8 cellular contexts compared by ENCODE assay signal in the genomic region with DNA sequence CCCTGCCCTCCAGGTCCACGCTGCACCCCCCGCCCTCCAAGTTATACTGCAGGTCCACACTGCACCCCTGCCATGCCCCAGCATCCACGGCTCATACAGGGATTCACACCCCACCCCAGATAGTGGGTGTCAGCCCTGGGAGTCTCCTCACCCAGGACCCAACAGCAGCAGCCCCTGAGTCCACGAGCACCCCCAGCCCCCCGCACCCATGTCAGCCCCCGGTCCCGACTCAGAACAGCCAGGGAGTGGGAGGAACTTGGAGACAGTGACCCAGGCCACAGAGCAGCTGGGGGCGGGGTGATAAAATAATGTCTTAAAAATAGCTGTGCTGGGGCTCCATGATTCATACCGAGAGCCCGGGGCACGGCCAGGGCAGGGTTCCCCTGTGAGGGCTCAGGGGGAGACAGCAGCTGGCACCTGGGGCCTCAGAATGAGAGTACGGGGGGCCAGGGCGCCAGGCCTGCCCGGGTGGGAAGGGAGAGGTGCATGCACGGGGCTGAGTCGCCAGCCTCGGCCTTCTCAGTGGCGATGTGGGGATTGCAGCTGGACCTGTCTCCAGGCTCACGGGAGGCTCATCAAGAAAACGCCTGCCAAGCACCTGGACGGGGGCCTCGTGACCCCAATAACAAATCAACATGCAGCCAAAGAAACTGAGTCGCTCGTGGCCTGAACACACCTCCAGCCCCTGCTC. TPM values are rescaled to one million over a fixed set of nuclear protein-coding genes. Genes with fewer than 3 reads are reported as not detected.
DNase-seq lines count a peak whose midpoint lies in the region; ATAC-seq and TF ChIP-seq lines count a peak whose summit lies in the region.

No MANE protein-coding gene starts in this region.

- no peaks in the 10 kb centered on the region for H3K9me3 Mint-ChIP-seq in type B pancreatic cell

- no peak overlapping the region for H3K27ac Mint-ChIP-seq in type B pancreatic cell

- H3K36me3 Mint-ChIP-seq in type B pancreatic cell: no peaks in the 10 kb centered on the region

- TF ChIP-seq CTCF in type B pancreatic cell (conservative IDR thresholded peaks at IDR 0.05): no peak

- H3K4me3 Mint-ChIP-seq in type B pancreatic cell: no peak overlapping the region

- H3K27me3 Mint-ChIP-seq in type B pancreatic cell: no peaks in the 10 kb centered on the region

- ATAC-seq in HG03159 (IDR thresholded peaks at IDR 0.05; ENCODE audit: unreplicated experiment) (peak; percentile 51), left ventricle myocardium superior (peak; percentile 51)

- peaks cover 4% of the 10 kb centered on the region for H3K4me1 Mint-ChIP-seq in type B pancreatic cell (ENCODE audit: unreplicated experiment)

- DNase-seq in activated CD4-positive, alpha-beta T cell treated with anti-CD3 and anti-CD28 coated beads for 4 hours: peak; percentile 37 to 51
- no peak for DNase-seq in activated CD4-positive, alpha-beta T cell treated with anti-CD3 and anti-CD28 coated beads for 1 hour
- DNase-seq in activated CD4-positive, CD25-positive, alpha-beta regulatory T cell treated with anti-CD3 and anti-CD28 coated beads, Interleukin-2, amount 50 U/mL, for 72 hours: peak; percentile 59
- peak; percentile 41 for DNase-seq in left ventricle myocardium superior
- DNase-seq in stimulated activated CD8-positive, alpha-beta memory T cell treated with anti-CD3 and anti-CD28 coated beads, Interleukin-7, amount 100 ng/mL, for 48 hours (ENCODE audit: extremely low read depth in 1 of 2, low read depth in 1 of 2): peak; percentile 76 to 83
- DNase-seq in glomerular visceral epithelial cell (ENCODE audit: extremely low spot score): no peak
- DNase-seq in type B pancreatic cell (ENCODE audit: extremely low spot score, unreplicated experiment): no peak

- intact Hi-C loops in left ventricle myocardium superior (cut with micrococcal nuclease): no loop called here

RNA-seq across cellular contexts. Expression of a gene that starts 29.8 kb away (rescaled TPM):
- total RNA-seq in left ventricle myocardium superior: 10.2 TPM
- 15.7 and 18.1 TPM in 2 replicates for total RNA-seq in type B pancreatic cell (ENCODE audit: low replicate concordance)

RNA-seq across cellular contexts. Expression of a gene that starts 48.3 kb away (rescaled TPM):
- total RNA-seq in left ventricle myocardium superior: 20.6 TPM
- total RNA-seq in type B pancreatic cell (ENCODE audit: low replicate concordance): 46.3 and 50.0 TPM in 2 replicates

RNA-seq across cellular contexts. Expression of a gene that starts 50.7 kb away (rescaled TPM):
- total RNA-seq in left ventricle myocardium superior (9.6 TPM), type B pancreatic cell (ENCODE audit: low replicate concordance) (14.8 and 15.4 TPM in 2 replicates)

RNA-seq across cellular contexts. Expression of a gene that starts 58.3 kb away (rescaled TPM):
- total RNA-seq in left ventricle myocardium superior: not detected
- 13.6 and 15.3 TPM in 2 replicates for total RNA-seq in type B pancreatic cell (ENCODE audit: low replicate concordance)

Comparison
In these comparisons a context has a peak if more than half of its experiments do, and no peak if none do; other contexts are left out.
1. DNase-seq: peak in activated CD4-positive, alpha-beta T cell treated with anti-CD3 and anti-CD28 coated beads for 4 hours (2 of 2), activated CD4-positive, CD25-positive, alpha-beta regulatory T cell treated with anti-CD3 and anti-CD28 coated beads, Interleukin-2, amount 50 U/mL, for 72 hours (single experiment), left ventricle myocardium superior (single experiment) and stimulated activated CD8-positive, alpha-beta memory T cell treated with anti-CD3 and anti-CD28 coated beads, Interleukin-7, amount 100 ng/mL, for 48 hours (2 of 2); none in activated CD4-positive, alpha-beta T cell treated with anti-CD3 and anti-CD28 coated beads for 1 hour (single experiment), glomerular visceral epithelial cell (single experiment) and type B pancreatic cell (single experiment).